In the genomic region with DNA sequence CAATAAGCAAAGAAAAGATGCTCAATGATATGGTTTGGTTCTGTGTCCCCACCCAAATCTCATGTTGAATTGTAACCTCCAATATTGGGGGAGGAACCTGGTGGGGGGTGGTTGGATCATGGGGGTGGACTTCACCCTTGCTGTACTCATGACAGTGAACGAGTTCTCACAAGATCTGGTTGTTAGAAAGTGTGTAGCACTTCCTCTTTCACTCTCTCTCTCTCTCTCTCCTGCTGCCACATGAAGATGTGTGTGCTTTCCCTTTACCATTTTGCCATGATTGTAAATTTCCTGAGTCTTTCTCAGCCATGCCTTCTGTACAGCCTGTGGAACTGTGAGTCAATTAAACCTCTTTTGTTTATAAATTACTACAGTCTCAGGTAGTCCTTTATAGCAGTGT, we compare ENCODE assay signal across 29 cellular contexts.
"Had no signal": no experiment of that assay in that cellular context is flagged by ENCODE, and none has a peak within 500 bp of the region (broad histone marks: within the 10 kb centered on the region; RNA-seq: fewer than 3 reads in every experiment).

No MANE protein-coding gene starts in this region.

- H3K36me3 ChIP-seq: SJCRH30 had no signal

- ATAC-seq: activated CD4-positive, alpha-beta T cell treated with anti-CD3 and anti-CD28 coated beads for 36 hours; activated CD4-positive, CD25-positive, alpha-beta regulatory T cell treated with anti-CD3 and anti-CD28 coated beads, Interleukin-2, amount 50 U/mL, for 24 hours; activated CD8-positive, alpha-beta T cell treated with anti-CD3 and anti-CD28 coated beads, Interleukin-2, amount 10 ng/mL, durations not matched to agents 7 days and 5 days; activated naive CD4-positive, alpha-beta T cell treated with anti-CD3 and anti-CD28 coated beads, Interleukin-2, amount 50 U/mL, for 72 hours; activated T-cell treated with anti-CD3 and anti-CD28 coated beads, Interleukin-2, amount 50 U/mL, for 4 hours; Panc1 had no signal

- H3K4me1 ChIP-seq: SJCRH30 had no signal

- H3K9ac ChIP-seq: KMS-11 had no signal

- H3K4me3 ChIP-seq: SJCRH30, SK-N-MC had no signal

- FAIRE-seq: bronchial epithelial cell, TTC549 had no signal

- H3K4me2 ChIP-seq: KMS-11 had no signal

- H3K27ac ChIP-seq: KMS-11, SJCRH30, SK-N-MC had no signal

- H3K27me3 ChIP-seq: SJCRH30 had no signal

- DNase-seq: activated CD4-positive, alpha-beta T cell treated with anti-CD3 and anti-CD28 coated beads for 36 hours; activated CD4-positive, alpha-beta T cell treated with anti-CD3 and anti-CD28 coated beads, Interleukin-2, amount 10 ng/mL, durations not matched to agents 7 days and 5 days; activated CD4-positive, alpha-beta T cell treated with anti-CD3 and anti-CD28 coated beads, Interleukin-2, amount 50 U/mL, for 48 hours; activated CD8-positive, alpha-beta T cell treated with anti-CD3 and anti-CD28 coated beads, Interleukin-2, amount 10 ng/mL, durations not matched to agents 7 days and 5 days; activated gamma-delta T cell treated with Interleukin-2 at 50 U/mL for 16 hours; activated naive CD4-positive, alpha-beta T cell treated with anti-CD3 and anti-CD28 coated beads for 36 hours; activated T-cell treated with anti-CD3 and anti-CD28 coated beads, Interleukin-2, amount 50 U/mL, for 4 hours; anterior cingulate cortex; caudate nucleus; cerebellar nuclear complex; cortex of kidney; MM.1S; NCI-H1105; NCI-H1436; NCI-H1694 treated with DMSO at 0.1 percent for 48 hours; NCI-H2029; NCI-H345; NCI-H524 treated with DMSO at 0.1 percent for 48 hours; NK-92 treated with Interleukin-12 subunit alpha and Interleukin-12 subunit beta, amount 100 ng/mL, for 24 hours; SHP77; SJCRH30; T1000 had no signal
